30 cellular contexts compared by ENCODE assay signal in genomic region chr21:35345954-35346353, GRCh38.
"Had no signal": no experiment of that assay in that cellular context is flagged by ENCODE, and none has a peak within 500 bp of the region (broad histone marks: within the 10 kb centered on the region; RNA-seq: fewer than 3 reads in every experiment).

No MANE protein-coding gene starts in this region.

- H3K4me1 ChIP-seq: adrenal gland, ascending aorta, breast epithelium, colonic mucosa, foreskin keratinocyte, gastrocnemius medialis, heart right ventricle had no signal

- ATAC-seq: activated CD8-positive, alpha-beta T cell treated with anti-CD3 and anti-CD28 coated beads for 36 hours; activated naive CD8-positive, alpha-beta T cell treated with anti-CD3 and anti-CD28 coated beads, Interleukin-2, amount 50 U/mL, for 24 hours; foreskin keratinocyte; gastrocnemius medialis; heart right ventricle; WTC11 had no signal

- H3K27ac ChIP-seq: adrenal gland, ascending aorta, breast epithelium, cardiac muscle cell, colonic mucosa, epithelial cell of prostate, esophagus squamous epithelium, foreskin keratinocyte, gastrocnemius medialis, heart right ventricle, VCaP had no signal

- H3K9me3 ChIP-seq: adrenal gland, ascending aorta, breast epithelium, colonic mucosa, esophagus squamous epithelium, gastrocnemius medialis had no signal

- DNase-seq: activated CD4-positive, alpha-beta T cell treated with anti-CD3 and anti-CD28 coated beads for 1 hour; activated CD4-positive, alpha-beta T cell treated with anti-CD3 and anti-CD28 coated beads for 4 hours; activated CD4-positive, alpha-beta T cell treated with anti-CD3 and anti-CD28 coated beads, Interleukin-2, amount 50 U/mL, for 1 hour; activated CD4-positive, alpha-beta T cell treated with anti-CD3 and anti-CD28 coated beads, Interleukin-2, amount 50 U/mL, for 48 hours; activated CD8-positive, alpha-beta memory T cell treated with anti-CD3 and anti-CD28 coated beads for 24 hours; activated CD8-positive, alpha-beta memory T cell treated with anti-CD3 and anti-CD28 coated beads, Interleukin-2, amount 50 U/mL, for 4 hours; activated CD8-positive, alpha-beta T cell treated with anti-CD3 and anti-CD28 coated beads for 36 hours; activated effector memory CD4-positive, alpha-beta T cell treated with anti-CD3 and anti-CD28 coated beads, Interleukin-2, amount 50 U/mL, for 16 hours; activated naive CD4-positive, alpha-beta T cell treated with anti-CD3 and anti-CD28 coated beads for 36 hours; activated naive CD8-positive, alpha-beta T cell treated with anti-CD3 and anti-CD28 coated beads for 36 hours; activated naive CD8-positive, alpha-beta T cell treated with anti-CD3 and anti-CD28 coated beads, Interleukin-2, amount 50 U/mL, for 24 hours; activated T-cell treated with anti-CD3 and anti-CD28 coated beads, Interleukin-2, amount 50 U/mL, for 1 hour; activated T-cell treated with anti-CD3 and anti-CD28 coated beads, Interleukin-2, amount 50 U/mL, for 48 hours; adrenal gland; central memory CD4-positive, alpha-beta T cell; cerebellar nuclear complex; colonic mucosa; effector CD8-positive, alpha-beta T cell; esophagus squamous epithelium; foreskin keratinocyte; gastrocnemius medialis; heart right ventricle; hippocampal formation; T-helper 2 cell had no signal

- H3K4me3 ChIP-seq: adrenal gland, ascending aorta, breast epithelium, cardiac muscle cell, colonic mucosa, esophagus squamous epithelium, gastrocnemius medialis, heart right ventricle had no signal

- H3K27me3 ChIP-seq: adrenal gland, ascending aorta, breast epithelium, colonic mucosa, foreskin keratinocyte, gastrocnemius medialis had no signal

- H3K36me3 ChIP-seq: adrenal gland, ascending aorta, breast epithelium, cardiac muscle cell, colonic mucosa, esophagus squamous epithelium, gastrocnemius medialis, heart right ventricle had no signal
